14 cellular contexts compared by ENCODE assay signal in the genomic region with DNA sequence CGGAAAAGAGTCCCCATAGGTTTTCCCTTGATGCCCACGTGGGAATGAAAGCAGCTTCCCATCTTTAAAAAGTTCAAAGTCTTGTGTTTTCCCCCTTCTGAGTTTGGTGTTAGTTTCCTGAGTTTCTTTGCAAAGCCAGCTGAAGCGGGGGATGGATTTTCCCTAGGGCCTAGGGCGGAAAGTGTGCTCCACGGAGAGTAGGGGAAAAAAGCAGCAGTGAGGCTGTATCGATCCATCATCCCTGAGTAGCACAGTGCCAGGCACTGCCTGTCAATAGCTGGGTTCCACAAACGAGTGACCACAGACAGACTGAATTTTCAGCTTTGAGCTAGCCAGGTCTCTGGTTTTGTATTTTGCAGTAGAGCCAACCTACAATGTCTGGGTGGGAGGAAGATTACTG. TPM values are rescaled to one million over a fixed set of nuclear protein-coding genes. Genes with fewer than 3 reads are reported as not detected.
A peak's percentile ranks its signal among the peaks of the same experiment; 100 is the strongest.
DNase-seq lines count a peak whose midpoint lies in the region; TF ChIP-seq lines count a peak whose summit lies in the region.
"Had no signal": no experiment of that assay in that cellular context is flagged by ENCODE, and none has a peak within 500 bp of the region (broad histone marks: within the 10 kb centered on the region; RNA-seq: fewer than 3 reads in every experiment).

No MANE protein-coding gene starts in this region.

- no peak overlapping the region for H3K27ac Mint-ChIP-seq in endodermal cell
- no peak overlapping the region for H3K27ac Mint-ChIP-seq in nephron progenitor cell

- H3K4me2 ChIP-seq in neuronal stem cell (ENCODE audit: insufficient read depth, low read length, poor library complexity, severe bottlenecking) = no peak overlapping the region

- H3K27me3 ChIP-seq in endodermal cell (ENCODE audit: control insufficient read depth, insufficient read depth, low read length, poor library complexity, severe bottlenecking) (peaks cover 30% of the 10 kb centered on the region), neuronal stem cell (ENCODE audit: control insufficient read depth in 3 of 3, insufficient read depth in 3 of 3, low read depth in 1 of 3, low read length in 3 of 3) (peaks cover 0 to 49% (median 5%) of the 10 kb centered on the region in 3 experiments)
- H3K27me3 ChIP-seq: adrenal gland had no signal

- H3K9me3 ChIP-seq in SK-N-MC (ENCODE audit: low read depth, low read length) (no peaks in the 10 kb centered on the region), endodermal cell (ENCODE audit: control insufficient read depth, low read length) (no peaks in the 10 kb centered on the region), neuronal stem cell (replicated peaks in 1 of 2; ENCODE audit: control insufficient read depth in 2 of 2, insufficient read depth in 1 of 2, low read depth in 1 of 2, low read length in 2 of 2) (no peaks in the 10 kb centered on the region)
- H3K9me3 ChIP-seq: adrenal gland, SJCRH30 had no signal

- no peak overlapping the region for H2AK5ac ChIP-seq in neuronal stem cell (ENCODE audit: low read depth, low read length)

- H4K8ac ChIP-seq in neuronal stem cell (ENCODE audit: low read depth, low read length) = no peak overlapping the region

- no peak overlapping the region for H2BK12ac ChIP-seq in neuronal stem cell (ENCODE audit: low read length)

- no peak overlapping the region for H2BK15ac ChIP-seq in neuronal stem cell (ENCODE audit: low read length)

- H3K14ac ChIP-seq in neuronal stem cell (ENCODE audit: low read length) = no peak overlapping the region

- H3K4me3 ChIP-seq in SK-N-MC = peak overlapping the region; percentile 84
- no peak overlapping the region for H3K4me3 ChIP-seq in endodermal cell (ENCODE audit: low read length)
- H3K4me3 ChIP-seq in neuronal stem cell (ENCODE audit: low read length in 2 of 2) = no peak overlapping the region

- H3K36me3 Mint-ChIP-seq in endodermal cell (ENCODE audit: low read depth) (no peaks in the 10 kb centered on the region), nephron progenitor cell (ENCODE audit: low read depth) (peaks cover 11% of the 10 kb centered on the region)

- peak overlapping the region; percentile 65; the same call in 1 of the 2 replicates for H3K27ac ChIP-seq in SK-N-MC
- no peak overlapping the region for H3K27ac ChIP-seq in endodermal cell (ENCODE audit: low read depth, low read length)
- peak overlapping the region; percentile 94 for H3K27ac ChIP-seq in temporal lobe (ENCODE audit: low read depth, low read length)
- no peak overlapping the region for H3K27ac ChIP-seq in neuronal stem cell (replicated peaks; ENCODE audit: low read length)
- H3K27ac ChIP-seq: SJCRH30, VCaP had no signal

- H3K4me3 Mint-ChIP-seq in endodermal cell (peak overlapping the region; percentile 60), nephron progenitor cell (peak overlapping the region; percentile 89)

- no peak overlapping the region for H2BK120ac ChIP-seq in neuronal stem cell (ENCODE audit: low read depth, low read length)

- H3K4me1 ChIP-seq in endodermal cell (ENCODE audit: control insufficient read depth, insufficient read depth, low read length) (no peaks in the 10 kb centered on the region), neuronal stem cell (ENCODE audit: control insufficient read depth in 2 of 2, insufficient read depth in 1 of 2, low read depth in 1 of 2, low read length in 2 of 2) (peaks cover 0 to 4% of the 10 kb centered on the region in 2 donors)
- H3K4me1 ChIP-seq: SJCRH30 had no signal

- H3K9me3 Mint-ChIP-seq in endodermal cell (no peaks in the 10 kb centered on the region), nephron progenitor cell (no peaks in the 10 kb centered on the region)

- intact Hi-C loops in posterior cingulate gyrus (cut with DNase I) = loop anchor here (5.0 to 10.0 kb wide), 3 partner anchors 99 to 419 kb away; no protein-coding TSS in a partner anchor

- WGBS in endodermal cell (ENCODE audit: insufficient coverage in 1 of 2, insufficient read length in 1 of 2), 2 experiments = 73 to 78% methylated on average over 6 to 7 of the region's 7 CpGs
- WGBS in neuronal stem cell (ENCODE audit: extremely low coverage in 2 of 2, insufficient read length in 2 of 2, insufficient replicate concordance in 1 of 2), 2 donors = no CpG with 5 or more reads among the region's 7 CpGs

- no peak overlapping the region for H3K18ac ChIP-seq in neuronal stem cell (ENCODE audit: low read length)

- H2AFZ ChIP-seq in neuronal stem cell (ENCODE audit: low read length) = no peak overlapping the region

- no peak overlapping the region for H3K4ac ChIP-seq in neuronal stem cell (ENCODE audit: low read length)

- H3K23ac ChIP-seq in neuronal stem cell (ENCODE audit: low read depth, low read length, poor library complexity) = no peak overlapping the region

- peaks cover 29% of the 10 kb centered on the region for H3K27me3 Mint-ChIP-seq in endodermal cell (ENCODE audit: insufficient read depth)
- peaks cover 7% of the 10 kb centered on the region for H3K27me3 Mint-ChIP-seq in nephron progenitor cell (ENCODE audit: low read depth, poor library complexity)

- H2BK5ac ChIP-seq in neuronal stem cell (ENCODE audit: low read length) = no peak overlapping the region

- H3K9ac ChIP-seq in SK-N-MC (ENCODE audit: insufficient read length) = peak overlapping the region; percentile 86
- no peak overlapping the region for H3K9ac ChIP-seq in endodermal cell (ENCODE audit: extremely low read depth, low read length, poor library complexity, severe bottlenecking)
- no peak overlapping the region for H3K9ac ChIP-seq in neuronal stem cell (ENCODE audit: low read depth, low read length, poor library complexity)

- no peak overlapping the region for H4K91ac ChIP-seq in neuronal stem cell (ENCODE audit: low read depth, low read length, poor library complexity)

- peaks cover 4% of the 10 kb centered on the region for H3K4me1 Mint-ChIP-seq in endodermal cell
- peaks cover 54% of the 10 kb centered on the region for H3K4me1 Mint-ChIP-seq in nephron progenitor cell

- no peaks in the 10 kb centered on the region for H3K79me1 ChIP-seq in neuronal stem cell (ENCODE audit: low read depth, low read length)

- TF ChIP-seq CTCF in endodermal cell (conservative IDR thresholded peaks at IDR 0.05) (no peak), nephron progenitor cell (IDR thresholded peaks at IDR 0.05) (no peak)

- DNase-seq in SK-N-MC (ENCODE audit: low read depth, low spot score) (no peak), endodermal cell (no peak), nephron progenitor cell (no peak), DMS79 (lab: John Stamatoyannopoulos, UW) (no peak), posterior cingulate gyrus (no peak), neuronal stem cell (ENCODE audit: low spot score) (no peak)
- DNase-seq in activated naive CD4-positive, alpha-beta T cell (lab: John Stamatoyannopoulos, UW) = no peak
- DNase-seq: activated CD8-positive, alpha-beta memory T cell treated with anti-CD3 and anti-CD28 coated beads, Interleukin-2, amount 50 U/mL, for 4 hours; GF-D8; NCI-H1417; SJCRH30 had no signal

- H3K36me3 ChIP-seq in SK-N-MC (ENCODE audit: insufficient read depth, low read length) (no peaks in the 10 kb centered on the region), endodermal cell (ENCODE audit: control insufficient read depth, insufficient read depth, low read length) (no peaks in the 10 kb centered on the region), neuronal stem cell (replicated peaks in 1 of 2; ENCODE audit: control insufficient read depth in 2 of 2, insufficient read depth in 2 of 2, low read length in 2 of 2) (no peaks in the 10 kb centered on the region)
- H3K36me3 ChIP-seq: adrenal gland, SJCRH30 had no signal

RNA-seq across cellular contexts. Expression of a gene that starts 1.4 kb away (rescaled TPM):
- total RNA-seq in endodermal cell (1 to 10 TPM in 1 of 2 donors, under 1 TPM in 1; 0.33 to 1.2 TPM), temporal lobe (10.1 TPM)
- 5.7 TPM for polyA plus RNA-seq in endodermal cell (2013, experiment 1 of 2)
- polyA plus RNA-seq in endodermal cell (2013, experiment 2 of 2) = 6.7 TPM
- polyA plus RNA-seq in neuronal stem cell (2013, experiment 1 of 2) = 2.6 TPM
- polyA plus RNA-seq in neuronal stem cell (2013, experiment 2 of 2) = 2.5 TPM

Comparison
In these comparisons a context has a peak if more than half of its experiments do, and no peak if none do; other contexts are left out.
1. H3K27ac ChIP-seq: peak in SK-N-MC (single experiment) and temporal lobe (single experiment); none in endodermal cell (single experiment) and neuronal stem cell (single experiment).